In genomic region chr4:6262176-6262575, GRCh38 we compare ENCODE assay signal across 28 cellular contexts.
"Had no signal": no experiment of that assay in that cellular context is flagged by ENCODE, and none has a peak within 500 bp of the region (broad histone marks: within the 10 kb centered on the region; RNA-seq: fewer than 3 reads in every experiment).

No MANE protein-coding gene starts in this region.

- H3K9me3 ChIP-seq: body of pancreas, colonic mucosa, esophagus squamous epithelium had no signal

- H3K36me3 Mint-ChIP-seq: activated naive CD8-positive, alpha-beta T cell had no signal

- H3K27ac ChIP-seq: body of pancreas, colonic mucosa, epithelial cell of prostate, esophagus squamous epithelium, WERI-Rb-1 had no signal

- H3K27ac Mint-ChIP-seq: activated B cell treated with CpG ODN at 0.5 μM for 24 hours; activated CD8-positive, alpha-beta T cell treated with anti-CD3 and anti-CD28 coated beads for 36 hours; activated naive CD8-positive, alpha-beta T cell; activated T-helper 17 cell treated with anti-CD3 and anti-CD28 coated beads, Interleukin-2, amount 50 U/mL, for 72 hours; T-helper 17 cell; T-helper 2 cell treated with Interferon-gamma antibody and Interleukin-4, amounts not matched to agents 5 μg/mL and 100 μg/mL, for 36 hours had no signal

- DNase-seq: activated B cell treated with CpG ODN at 0.5 μM for 24 hours; activated CD4-positive, alpha-beta T cell treated with anti-CD3 and anti-CD28 coated beads for 48 hours; activated CD4-positive, alpha-beta T cell treated with anti-CD3 and anti-CD28 coated beads, Interleukin-2, amount 50 U/mL, for 1 hour; activated CD4-positive, alpha-beta T cell treated with anti-CD3 and anti-CD28 coated beads, Interleukin-2, amount 50 U/mL, for 48 hours; activated CD8-positive, alpha-beta memory T cell treated with anti-CD3 and anti-CD28 coated beads for 24 hours; activated CD8-positive, alpha-beta T cell treated with anti-CD3 and anti-CD28 coated beads for 36 hours; activated effector memory CD4-positive, alpha-beta T cell treated with Interleukin-2 at 50 U/mL for 16 hours; activated gamma-delta T cell treated with Interleukin-2 at 50 U/mL for 16 hours; activated naive CD4-positive, alpha-beta T cell treated with anti-CD3 and anti-CD28 coated beads, Interleukin-2, amount 50 U/mL, for 16 hours; activated naive CD4-positive, alpha-beta T cell treated with Interleukin-2 at 50 U/mL for 16 hours; activated T-cell treated with anti-CD3 and anti-CD28 coated beads, Interleukin-2, amount 50 U/mL, for 4 hours; amniotic stem cell; anterior cingulate cortex; body of pancreas; caudate nucleus; colonic mucosa; effector CD8-positive, alpha-beta T cell; esophagus squamous epithelium; foreskin melanocyte; T-helper 1 cell; T-helper 17 cell; T1000; WERI-Rb-1 had no signal

- H3K4me1 ChIP-seq: body of pancreas, colonic mucosa had no signal

- H3K4me1 Mint-ChIP-seq: activated T-helper 17 cell treated with anti-CD3 and anti-CD28 coated beads, Interleukin-2, amount 50 U/mL, for 72 hours had no signal

- H3K4me3 Mint-ChIP-seq: activated B cell treated with CpG ODN at 0.5 μM for 24 hours; activated CD8-positive, alpha-beta T cell treated with anti-CD3 and anti-CD28 coated beads for 36 hours; activated naive CD8-positive, alpha-beta T cell; activated T-cell treated with anti-CD3 and anti-CD28 coated beads, Interleukin-2, amount 50 U/mL, for 4 hours; activated T-helper 17 cell treated with anti-CD3 and anti-CD28 coated beads, Interleukin-2, amount 50 U/mL, for 72 hours; T-helper 17 cell; T-helper 2 cell treated with Interferon-gamma antibody and Interleukin-4, amounts not matched to agents 5 μg/mL and 100 μg/mL, for 36 hours had no signal

- H3K9me3 Mint-ChIP-seq: activated B cell treated with CpG ODN at 0.5 μM for 24 hours; activated CD8-positive, alpha-beta T cell treated with anti-CD3 and anti-CD28 coated beads for 36 hours; activated T-cell treated with anti-CD3 and anti-CD28 coated beads, Interleukin-2, amount 50 U/mL, for 4 hours; activated T-helper 17 cell treated with anti-CD3 and anti-CD28 coated beads, Interleukin-2, amount 50 U/mL, for 72 hours; T-helper 2 cell treated with Interferon-gamma antibody and Interleukin-4, amounts not matched to agents 5 μg/mL and 100 μg/mL, for 36 hours had no signal

- H3K36me3 ChIP-seq: colonic mucosa, esophagus squamous epithelium, WERI-Rb-1 had no signal

- H3K4me3 ChIP-seq: body of pancreas, colonic mucosa, esophagus squamous epithelium had no signal

- H3K27me3 ChIP-seq: body of pancreas, colonic mucosa had no signal

- ATAC-seq: activated CD4-positive, CD25-positive, alpha-beta regulatory T cell treated with anti-CD3 and anti-CD28 coated beads, Interleukin-2, amount 50 U/mL, for 24 hours; activated CD8-positive, alpha-beta T cell treated with anti-CD3 and anti-CD28 coated beads for 36 hours; activated T-cell treated with anti-CD3 and anti-CD28 coated beads, Interleukin-2, amount 50 U/mL, for 4 hours; activated T-helper 17 cell treated with anti-CD3 and anti-CD28 coated beads, Interleukin-2, amount 50 U/mL, for 72 hours; body of pancreas; T-helper 17 cell had no signal
